7 cellular contexts compared by ENCODE assay signal in genomic region chr7:438916-439315, GRCh38.
"Had no signal": no experiment of that assay in that cellular context is flagged by ENCODE, and none has a peak within 500 bp of the region (broad histone marks: within the 10 kb centered on the region; RNA-seq: fewer than 3 reads in every experiment).

No MANE protein-coding gene starts in this region.

- H3K27ac ChIP-seq: HL-60 had no signal

- H3K4me2 ChIP-seq: GM23338 had no signal

- H3K36me3 ChIP-seq: HAP-1 had no signal

- H3K9me3 ChIP-seq: HAP-1 had no signal

- H3K4me1 ChIP-seq: HAP-1 had no signal

- H3K4me3 ChIP-seq: GM23338, HAP-1 had no signal

- ATAC-seq: GM23338, HCT116 had no signal

- DNase-seq: H7, HFFc6, IMR-90 had no signal

- H2AFZ ChIP-seq: GM23338 had no signal
